Comparison of ENCODE assay signal across 8 cellular contexts in the genomic region with DNA sequence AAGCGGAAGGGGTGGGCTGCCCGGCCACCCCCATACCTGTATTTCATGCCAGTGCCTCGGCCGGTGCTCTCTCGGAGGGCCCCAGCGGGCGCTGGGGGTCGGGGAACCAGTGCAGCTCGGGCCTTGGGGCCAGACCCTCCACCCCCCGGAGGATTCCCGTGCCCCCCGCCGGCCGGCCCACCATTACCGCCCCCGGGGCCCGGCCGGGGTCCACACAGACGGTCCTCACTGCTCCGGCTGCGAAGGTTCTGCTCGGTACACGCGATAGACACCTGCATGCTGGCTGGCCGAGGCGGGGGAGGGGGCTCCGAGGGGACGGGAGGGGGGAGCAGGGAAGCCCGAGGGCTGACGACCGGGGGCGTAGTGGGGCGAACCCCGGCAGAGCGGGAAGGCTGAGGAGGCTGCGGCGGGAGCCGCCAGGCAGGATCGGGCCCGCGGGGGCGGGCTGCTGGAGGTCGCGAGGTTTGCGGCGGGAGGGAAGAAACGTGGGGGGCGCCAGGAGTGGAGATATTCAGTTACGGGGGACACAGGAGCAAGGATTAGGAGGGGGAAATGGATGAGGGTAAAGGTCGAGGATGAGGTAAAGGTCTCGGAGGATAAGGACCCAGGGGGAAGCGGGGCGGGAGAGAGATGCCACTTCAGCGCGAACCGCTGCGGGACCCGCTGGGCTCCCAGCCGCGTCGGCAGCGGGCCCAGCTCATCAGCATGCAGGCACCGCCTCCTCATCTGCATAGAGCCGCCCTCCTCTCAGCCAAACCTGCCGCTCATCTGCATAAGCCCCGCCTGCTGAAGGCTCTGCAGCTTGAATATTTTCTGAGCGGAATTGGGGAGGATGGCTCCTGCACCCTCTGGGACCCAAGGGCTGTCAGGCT. TPM values are rescaled to one million over a fixed set of nuclear protein-coding genes. Genes with fewer than 3 reads are reported as not detected.
DNase-seq lines count a peak whose midpoint lies in the region; ATAC-seq lines count a peak whose summit lies in the region.

A gene (minus strand): TSS at position 699 of the 872 bp plus-strand sequence. CDS start 421 bp downstream, at position 278.

- intact Hi-C loops in activated CD4-positive, alpha-beta T cell treated with anti-CD3 and anti-CD28 coated beads for 36 hours (cut with DNase I, micrococcal nuclease): loop anchor here in 1 of 2 experiments (5.0 kb wide), 4 partner anchors 223 to 677 kb away; a partner anchor contains a TSS
- intact Hi-C loops in naive thymus-derived CD4-positive, alpha-beta T cell (cut with micrococcal nuclease): loop anchor here (5.0 to 10.0 kb wide), 5 partner anchors 42 to 505 kb away; a partner anchor contains a TSS

- H3K9me3 ChIP-seq in naive thymus-derived CD4-positive, alpha-beta T cell (ENCODE audit: control insufficient read depth in 2 of 3, low read length in 3 of 3): no peaks in the 10 kb centered on the region

- peaks cover 16% of the 10 kb centered on the region for H3K36me3 Mint-ChIP-seq in activated CD4-positive, alpha-beta T cell treated with anti-CD3 and anti-CD28 coated beads for 36 hours (ENCODE audit: low read depth)
- peaks cover 0 to 17% (median 0%) of the 10 kb centered on the region in 5 donors for H3K36me3 Mint-ChIP-seq in naive thymus-derived CD4-positive, alpha-beta T cell

- peak; percentile 50 for DNase-seq in DMS53 (lab: John Stamatoyannopoulos, UW)
- no peak for DNase-seq in DMS53 treated with DMSO at 0.1 percent for 48 hours (lab: John Stamatoyannopoulos, UW; ENCODE audit: unreplicated experiment)
- peak; percentile 76 for DNase-seq in activated CD4-positive, alpha-beta T cell treated with anti-CD3 and anti-CD28 coated beads for 36 hours
- DNase-seq in effector CD4-positive, alpha-beta T cell: peak; percentile 46
- DNase-seq in naive thymus-derived CD4-positive, alpha-beta T cell: peak in 6 of 9 donors; percentile 21 to 64 (median 44)
- no peak for DNase-seq in NOMO-1 treated with dmso at 0.1 percent for 144 hours (lab: John Stamatoyannopoulos, UW; ENCODE audit: unreplicated experiment)
- DNase-seq in NCI-H1694 treated with DMSO at 0.1 percent for 48 hours (lab: John Stamatoyannopoulos, UW): no peak
- DNase-seq in NCI-H748 (lab: John Stamatoyannopoulos, UW; ENCODE audit: unreplicated experiment): no peak

- H3K4me1 ChIP-seq in naive thymus-derived CD4-positive, alpha-beta T cell (ENCODE audit: control insufficient read depth in 2 of 2, insufficient read depth in 2 of 2, low read length in 2 of 2): peaks cover 20 to 28% of the 10 kb centered on the region in 2 donors

- H3K27ac ChIP-seq in naive thymus-derived CD4-positive, alpha-beta T cell (ENCODE audit: low read depth, low read length): peak within 1 kb of the TSS; percentile 88

- ATAC-seq in activated CD4-positive, alpha-beta T cell treated with anti-CD3 and anti-CD28 coated beads for 36 hours: peak; percentile 21
- no peak for ATAC-seq in naive thymus-derived CD4-positive, alpha-beta T cell

- no peaks in the 10 kb centered on the region for H3K27me3 ChIP-seq in naive thymus-derived CD4-positive, alpha-beta T cell (ENCODE audit: control insufficient read depth in 2 of 2, insufficient read depth in 2 of 2, low read length in 2 of 2)

- CTCF ChIA-PET in activated CD4-positive, alpha-beta T cell treated with anti-CD3 and anti-CD28 coated beads for 36 hours (lab: Charles Lee): interaction anchor here (0.5 to 6.0 kb wide), 3 partner anchors 15 to 84 kb away, joined by 3 to 58 read pairs (median 4); a partner anchor contains a TSS
- CTCF ChIA-PET in naive thymus-derived CD4-positive, alpha-beta T cell (lab: Charles Lee): no interaction called here

- peaks cover 33% of the 10 kb centered on the region for H3K4me1 Mint-ChIP-seq in activated CD4-positive, alpha-beta T cell treated with anti-CD3 and anti-CD28 coated beads for 36 hours
- peaks cover 32 to 50% (median 41%) of the 10 kb centered on the region in 7 donors for H3K4me1 Mint-ChIP-seq in naive thymus-derived CD4-positive, alpha-beta T cell

- POLR2A ChIA-PET in activated CD4-positive, alpha-beta T cell treated with anti-CD3 and anti-CD28 coated beads for 36 hours (lab: Charles Lee): no interaction called here
- POLR2A ChIA-PET in naive thymus-derived CD4-positive, alpha-beta T cell (lab: Charles Lee): interaction anchor here (0.5 to 4.9 kb wide), 2 partner anchors 11 to 12 kb away, joined by 3 to 74 read pairs; a partner anchor contains a TSS

- H3K9me3 Mint-ChIP-seq in activated CD4-positive, alpha-beta T cell treated with anti-CD3 and anti-CD28 coated beads for 36 hours (ENCODE audit: low read depth): no peaks in the 10 kb centered on the region
- H3K9me3 Mint-ChIP-seq in naive thymus-derived CD4-positive, alpha-beta T cell: peaks cover 0 to 3% (median 0%) of the 10 kb centered on the region in 11 donors

- H3K4me3 Mint-ChIP-seq in activated CD4-positive, alpha-beta T cell treated with anti-CD3 and anti-CD28 coated beads for 36 hours: peak within 1 kb of the TSS; percentile 95
- H3K4me3 Mint-ChIP-seq in naive thymus-derived CD4-positive, alpha-beta T cell: peak within 1 kb of the TSS; percentile 95 to 100 (median 96)

- no peaks in the 10 kb centered on the region for H3K27me3 Mint-ChIP-seq in activated CD4-positive, alpha-beta T cell treated with anti-CD3 and anti-CD28 coated beads for 36 hours
- no peaks in the 10 kb centered on the region for H3K27me3 Mint-ChIP-seq in naive thymus-derived CD4-positive, alpha-beta T cell

- peaks cover 0 to 8% (median 0%) of the 10 kb centered on the region in 3 experiments for H3K36me3 ChIP-seq in naive thymus-derived CD4-positive, alpha-beta T cell (ENCODE audit: control insufficient read depth in 2 of 3, insufficient read depth in 3 of 3, low read length in 3 of 3)

- peak within 1 kb of the TSS; percentile 20 for H3K27ac Mint-ChIP-seq in activated CD4-positive, alpha-beta T cell treated with anti-CD3 and anti-CD28 coated beads for 36 hours
- H3K27ac Mint-ChIP-seq in naive thymus-derived CD4-positive, alpha-beta T cell: peak within 1 kb of the TSS; percentile 82 to 98 (median 96)

- no peak within 1 kb of the TSS for H3K4me3 ChIP-seq in naive thymus-derived CD4-positive, alpha-beta T cell (ENCODE audit: low read length)

RNA-seq across cellular contexts. Expression of the gene that starts here (rescaled TPM):
- 1 to 10 TPM; 6.6 to 8.3 TPM for total RNA-seq in activated CD4-positive, alpha-beta T cell treated with anti-CD3 and anti-CD28 coated beads for 36 hours
- 10 to 100 TPM in 4 of 5 experiments, 1 to 10 TPM in 1; 9.4 to 18.0 (median 17.5) TPM for total RNA-seq in naive thymus-derived CD4-positive, alpha-beta T cell
- polyA plus RNA-seq in naive thymus-derived CD4-positive, alpha-beta T cell: under 1 TPM; 0.10 to 0.25 TPM

Comparison
In these comparisons a context has a peak if more than half of its experiments do, and no peak if none do; other contexts are left out.
1. DNase-seq: peak in DMS53 (single experiment), activated CD4-positive, alpha-beta T cell treated with anti-CD3 and anti-CD28 coated beads for 36 hours (single experiment), effector CD4-positive, alpha-beta T cell (single experiment) and naive thymus-derived CD4-positive, alpha-beta T cell (6 of 9); none in DMS53 treated with DMSO at 0.1 percent for 48 hours (single experiment), NOMO-1 treated with dmso at 0.1 percent for 144 hours (single experiment), NCI-H1694 treated with DMSO at 0.1 percent for 48 hours (single experiment) and NCI-H748 (single experiment).